Comparison of ENCODE assay signal across 27 cellular contexts in genomic region chr6:21613809-21614208, GRCh38.
"Had no signal": no experiment of that assay in that cellular context is flagged by ENCODE, and none has a peak within 500 bp of the region (broad histone marks: within the 10 kb centered on the region; RNA-seq: fewer than 3 reads in every experiment).

No MANE protein-coding gene starts in this region.

- H3K27ac ChIP-seq: ascending aorta, body of pancreas, KMS-11, PC-9, SK-N-MC had no signal

- DNase-seq: activated CD4-positive, alpha-beta T cell treated with anti-CD3 and anti-CD28 coated beads for 4 hours; activated CD8-positive, alpha-beta memory T cell treated with anti-CD3 and anti-CD28 coated beads, Interleukin-2, amount 50 U/mL, for 48 hours; activated CD8-positive, alpha-beta T cell treated with anti-CD3 and anti-CD28 coated beads for 36 hours; activated effector memory CD4-positive, alpha-beta T cell treated with Interleukin-2 at 50 U/mL for 16 hours; activated naive CD4-positive, alpha-beta T cell; activated naive CD8-positive, alpha-beta T cell treated with anti-CD3 and anti-CD28 coated beads, Interleukin-2, amount 50 U/mL, for 24 hours; activated T-cell treated with anti-CD3 and anti-CD28 coated beads, Interleukin-2, amount 50 U/mL, for 1 hour; amniotic stem cell; body of pancreas; central memory CD4-positive, alpha-beta T cell; MM.1S; NCI-H1092 treated with DMSO at 0.1 percent for 48 hours; NCI-H1417 treated with DMSO at 0.1 percent for 48 hours; NCI-H1694; NCI-H2029 treated with DMSO at 0.1 percent for 48 hours; NCI-H774; NK-92 treated with Interleukin-12 subunit alpha and Interleukin-12 subunit beta, amount 100 ng/mL, for 24 hours; PC-9; SIG-M5; T-cell; T-helper 2 cell; T1000 had no signal

- H3K4me3 ChIP-seq: ascending aorta, body of pancreas, PC-9, SK-N-MC had no signal

- ATAC-seq: activated CD4-positive, CD25-positive, alpha-beta regulatory T cell treated with anti-CD3 and anti-CD28 coated beads, Interleukin-2, amount 50 U/mL, for 24 hours; activated CD8-positive, alpha-beta T cell treated with anti-CD3 and anti-CD28 coated beads for 36 hours; activated naive CD4-positive, alpha-beta T cell treated with anti-CD3 and anti-CD28 coated beads, Interleukin-2, amount 50 U/mL, for 72 hours; activated naive CD8-positive, alpha-beta T cell treated with anti-CD3 and anti-CD28 coated beads, Interleukin-2, amount 50 U/mL, for 24 hours; body of pancreas; T-cell had no signal
